ENCODE assay signal across 1 cellular context in the genomic region with DNA sequence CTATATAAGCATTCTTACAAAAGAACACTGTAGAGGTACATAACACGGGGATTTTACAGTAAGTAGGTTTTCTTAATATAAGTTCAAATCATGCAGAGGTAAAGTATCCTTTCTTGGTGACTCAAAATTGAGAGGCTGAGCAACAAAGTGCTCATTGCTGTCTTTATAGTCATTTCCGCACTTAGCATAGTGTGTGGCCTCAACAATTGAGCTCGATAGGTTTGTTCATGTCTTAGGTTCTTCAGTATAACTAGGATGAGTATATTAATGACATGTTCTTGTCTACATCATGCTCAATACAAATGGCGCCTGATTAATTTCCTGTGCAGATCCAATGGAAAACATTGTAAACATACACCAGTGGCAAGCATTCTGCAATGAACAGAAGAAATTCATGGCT.
TF ChIP-seq lines count a peak whose summit lies in the region.

No MANE protein-coding gene starts in this region.

TF ChIP-seq in GM23338, 12 proteins besides CTCF, POLR2A, EP300 and RAD21 (continued from another document):
- TF ChIP-seq, protein P1, sequence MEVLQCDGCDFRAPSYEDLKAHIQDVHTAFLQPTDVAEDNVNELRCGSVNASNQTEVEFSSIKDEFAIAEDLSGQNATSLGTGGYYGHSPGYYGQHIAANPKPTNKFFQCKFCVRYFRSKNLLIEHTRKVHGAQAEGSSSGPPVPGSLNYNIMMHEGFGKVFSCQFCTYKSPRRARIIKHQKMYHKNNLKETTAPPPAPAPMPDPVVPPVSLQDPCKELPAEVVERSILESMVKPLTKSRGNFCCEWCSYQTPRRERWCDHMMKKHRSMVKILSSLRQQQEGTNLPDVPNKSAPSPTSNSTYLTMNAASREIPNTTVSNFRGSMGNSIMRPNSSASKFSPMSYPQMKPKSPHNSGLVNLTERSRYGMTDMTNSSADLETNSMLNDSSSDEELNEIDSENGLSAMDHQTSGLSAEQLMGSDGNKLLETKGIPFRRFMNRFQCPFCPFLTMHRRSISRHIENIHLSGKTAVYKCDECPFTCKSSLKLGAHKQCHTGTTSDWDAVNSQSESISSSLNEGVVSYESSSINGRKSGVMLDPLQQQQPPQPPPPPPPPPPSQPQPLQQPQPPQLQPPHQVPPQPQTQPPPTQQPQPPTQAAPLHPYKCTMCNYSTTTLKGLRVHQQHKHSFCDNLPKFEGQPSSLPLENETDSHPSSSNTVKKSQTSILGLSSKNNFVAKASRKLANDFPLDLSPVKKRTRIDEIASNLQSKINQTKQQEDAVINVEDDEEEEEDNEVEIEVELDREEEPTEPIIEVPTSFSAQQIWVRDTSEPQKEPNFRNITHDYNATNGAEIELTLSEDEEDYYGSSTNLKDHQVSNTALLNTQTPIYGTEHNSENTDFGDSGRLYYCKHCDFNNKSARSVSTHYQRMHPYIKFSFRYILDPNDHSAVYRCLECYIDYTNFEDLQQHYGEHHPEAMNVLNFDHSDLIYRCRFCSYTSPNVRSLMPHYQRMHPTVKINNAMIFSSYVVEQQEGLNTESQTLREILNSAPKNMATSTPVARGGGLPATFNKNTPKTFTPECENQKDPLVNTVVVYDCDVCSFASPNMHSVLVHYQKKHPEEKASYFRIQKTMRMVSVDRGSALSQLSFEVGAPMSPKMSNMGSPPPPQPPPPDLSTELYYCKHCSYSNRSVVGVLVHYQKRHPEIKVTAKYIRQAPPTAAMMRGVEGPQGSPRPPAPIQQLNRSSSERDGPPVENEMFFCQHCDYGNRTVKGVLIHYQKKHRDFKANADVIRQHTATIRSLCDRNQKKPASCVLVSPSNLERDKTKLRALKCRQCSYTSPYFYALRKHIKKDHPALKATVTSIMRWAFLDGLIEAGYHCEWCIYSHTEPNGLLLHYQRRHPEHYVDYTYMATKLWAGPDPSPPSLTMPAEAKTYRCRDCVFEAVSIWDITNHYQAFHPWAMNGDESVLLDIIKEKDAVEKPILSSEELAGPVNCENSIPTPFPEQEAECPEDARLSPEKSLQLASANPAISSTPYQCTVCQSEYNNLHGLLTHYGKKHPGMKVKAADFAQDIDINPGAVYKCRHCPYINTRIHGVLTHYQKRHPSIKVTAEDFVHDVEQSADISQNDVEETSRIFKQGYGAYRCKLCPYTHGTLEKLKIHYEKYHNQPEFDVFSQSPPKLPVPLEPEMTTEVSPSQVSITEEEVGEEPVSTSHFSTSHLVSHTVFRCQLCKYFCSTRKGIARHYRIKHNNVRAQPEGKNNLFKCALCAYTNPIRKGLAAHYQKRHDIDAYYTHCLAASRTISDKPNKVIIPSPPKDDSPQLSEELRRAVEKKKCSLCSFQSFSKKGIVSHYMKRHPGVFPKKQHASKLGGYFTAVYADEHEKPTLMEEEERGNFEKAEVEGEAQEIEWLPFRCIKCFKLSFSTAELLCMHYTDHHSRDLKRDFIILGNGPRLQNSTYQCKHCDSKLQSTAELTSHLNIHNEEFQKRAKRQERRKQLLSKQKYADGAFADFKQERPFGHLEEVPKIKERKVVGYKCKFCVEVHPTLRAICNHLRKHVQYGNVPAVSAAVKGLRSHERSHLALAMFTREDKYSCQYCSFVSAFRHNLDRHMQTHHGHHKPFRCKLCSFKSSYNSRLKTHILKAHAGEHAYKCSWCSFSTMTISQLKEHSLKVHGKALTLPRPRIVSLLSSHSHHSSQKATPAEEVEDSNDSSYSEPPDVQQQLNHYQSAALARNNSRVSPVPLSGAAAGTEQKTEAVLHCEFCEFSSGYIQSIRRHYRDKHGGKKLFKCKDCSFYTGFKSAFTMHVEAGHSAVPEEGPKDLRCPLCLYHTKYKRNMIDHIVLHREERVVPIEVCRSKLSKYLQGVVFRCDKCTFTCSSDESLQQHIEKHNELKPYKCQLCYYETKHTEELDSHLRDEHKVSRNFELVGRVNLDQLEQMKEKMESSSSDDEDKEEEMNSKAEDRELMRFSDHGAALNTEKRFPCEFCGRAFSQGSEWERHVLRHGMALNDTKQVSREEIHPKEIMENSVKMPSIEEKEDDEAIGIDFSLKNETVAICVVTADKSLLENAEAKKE (CRISPR knock-in tag; IDR thresholded peaks at IDR 0.05) = no peak
- TF ChIP-seq CREB1 (CRISPR knock-in tag; IDR thresholded peaks at IDR 0.05; ENCODE audit: low read depth) (no peak), STAT1 (IDR thresholded peaks at IDR 0.05; ENCODE audit: unreplicated experiment) (no peak)
